In genomic region chr10:68135362-68135761, GRCh38 we compare ENCODE assay signal across 14 cellular contexts. TPM values are rescaled to one million over a fixed set of nuclear protein-coding genes. Genes with fewer than 3 reads are reported as not detected.
DNase-seq lines count a peak whose midpoint lies in the region; TF ChIP-seq lines count a peak whose summit lies in the region.
"Had no signal": no experiment of that assay in that cellular context is flagged by ENCODE, and none has a peak within 500 bp of the region (broad histone marks: within the 10 kb centered on the region; RNA-seq: fewer than 3 reads in every experiment).

No MANE protein-coding gene starts in this region.

- H3K79me2 ChIP-seq in GM23248 (ENCODE audit: insufficient read depth) (peaks cover 49% of the 10 kb centered on the region), smooth muscle cell (ENCODE audit: low read depth) (no peaks in the 10 kb centered on the region)

- peaks cover 71% of the 10 kb centered on the region for H3K4me1 ChIP-seq in GM23248 (ENCODE audit: insufficient read depth)
- peaks cover 6 to 17% of the 10 kb centered on the region in 2 donors for H3K4me1 ChIP-seq in adrenal gland (replicated peaks in 1 of 2)
- peaks cover 18% of the 10 kb centered on the region for H3K4me1 ChIP-seq in smooth muscle cell (ENCODE audit: low read depth)
- H3K4me1 ChIP-seq in endodermal cell (ENCODE audit: control insufficient read depth, insufficient read depth, low read length): no peaks in the 10 kb centered on the region

- H4K20me1 ChIP-seq in GM23248 (ENCODE audit: insufficient read depth): no peaks in the 10 kb centered on the region
- H4K20me1 ChIP-seq in smooth muscle cell (ENCODE audit: low read depth): no peaks in the 10 kb centered on the region

- TF ChIP-seq CTCF in adrenal gland (IDR thresholded peaks at IDR 0.05) (no peak), smooth muscle cell (IDR thresholded peaks at IDR 0.05; ENCODE audit: borderline replicate concordance, insufficient read depth, poor library complexity, severe bottlenecking) (no peak), endodermal cell (conservative IDR thresholded peaks at IDR 0.05) (no peak)

- H2AFZ ChIP-seq in GM23248: no peak overlapping the region
- H2AFZ ChIP-seq in smooth muscle cell (ENCODE audit: low read depth): no peak overlapping the region

- H3K4me2 ChIP-seq in GM23248 (ENCODE audit: unreplicated experiment) (peak overlapping the region; percentile 61), smooth muscle cell (peak overlapping the region; percentile 60)

- no peaks in the 10 kb centered on the region for H3K27me3 Mint-ChIP-seq in endodermal cell (ENCODE audit: insufficient read depth)
- H3K27me3 Mint-ChIP-seq: activated naive CD4-positive, alpha-beta T cell treated with anti-CD3 and anti-CD28 coated beads, Interleukin-2, amount 50 U/mL, for 24 hours had no signal

- intact Hi-C loops in adrenal gland (cut with DNase I): no loop called here

- H3K9me3 ChIP-seq in GM23248 (ENCODE audit: low read depth): no peaks in the 10 kb centered on the region
- no peaks in the 10 kb centered on the region for H3K9me3 ChIP-seq in adrenal gland (replicated peaks in 1 of 3)
- no peaks in the 10 kb centered on the region for H3K9me3 ChIP-seq in smooth muscle cell (replicated peaks; ENCODE audit: low read depth)
- no peaks in the 10 kb centered on the region for H3K9me3 ChIP-seq in endodermal cell (ENCODE audit: control insufficient read depth, low read length)

- no peaks in the 10 kb centered on the region for H3K9me2 ChIP-seq in GM23248 (ENCODE audit: insufficient read depth)

- H3K4me3 Mint-ChIP-seq in endodermal cell: no peak overlapping the region
- H3K4me3 Mint-ChIP-seq: activated CD4-positive, alpha-beta memory T cell treated with anti-CD3 and anti-CD28 coated beads, Interleukin-2, amount 10 ng/mL, durations not matched to agents 7 days and 5 days; activated naive CD4-positive, alpha-beta T cell treated with anti-CD3 and anti-CD28 coated beads, Interleukin-2, amount 50 U/mL, for 24 hours; immature natural killer cell; naive thymus-derived CD8-positive, alpha-beta T cell had no signal

- H3K9ac ChIP-seq in GM23248: peak overlapping the region; percentile 61
- H3K9ac ChIP-seq in smooth muscle cell (ENCODE audit: low read depth): peak overlapping the region; percentile 68
- no peak overlapping the region for H3K9ac ChIP-seq in endodermal cell (ENCODE audit: extremely low read depth, low read length, poor library complexity, severe bottlenecking)

- TF ChIP-seq POLR2A in adrenal gland (IDR thresholded peaks at IDR 0.05): no peak

- H3F3A ChIP-seq in GM23248 (ENCODE audit: insufficient read depth) (peaks cover 66% of the 10 kb centered on the region), smooth muscle cell (ENCODE audit: low read depth) (peaks cover 12% of the 10 kb centered on the region)

- no peaks in the 10 kb centered on the region for H3K36me3 Mint-ChIP-seq in endodermal cell (ENCODE audit: low read depth)
- H3K36me3 Mint-ChIP-seq: immature natural killer cell; naive thymus-derived CD8-positive, alpha-beta T cell had no signal

- H3K4me1 Mint-ChIP-seq in endodermal cell: peaks cover 7% of the 10 kb centered on the region
- H3K4me1 Mint-ChIP-seq: activated naive CD4-positive, alpha-beta T cell treated with anti-CD3 and anti-CD28 coated beads, Interleukin-2, amount 50 U/mL, for 24 hours; immature natural killer cell; naive thymus-derived CD8-positive, alpha-beta T cell had no signal

- H3K27me3 ChIP-seq in GM23248 (replicated peaks; ENCODE audit: insufficient read depth): no peaks in the 10 kb centered on the region
- H3K27me3 ChIP-seq in adrenal gland: no peaks in the 10 kb centered on the region
- H3K27me3 ChIP-seq in smooth muscle cell (ENCODE audit: low read depth): no peaks in the 10 kb centered on the region
- no peaks in the 10 kb centered on the region for H3K27me3 ChIP-seq in endodermal cell (ENCODE audit: control insufficient read depth, insufficient read depth, low read length, poor library complexity, severe bottlenecking)

- in situ Hi-C loops in GM23248 (cut with MboI): no loop called here

- no peaks in the 10 kb centered on the region for H3K9me3 Mint-ChIP-seq in endodermal cell
- H3K9me3 Mint-ChIP-seq: activated CD4-positive, alpha-beta memory T cell treated with anti-CD3 and anti-CD28 coated beads, Interleukin-2, amount 10 ng/mL, durations not matched to agents 7 days and 5 days; activated naive CD4-positive, alpha-beta T cell treated with anti-CD3 and anti-CD28 coated beads, Interleukin-2, amount 50 U/mL, for 24 hours; immature natural killer cell; naive thymus-derived CD8-positive, alpha-beta T cell had no signal

- WGBS in GM23248 (ENCODE audit: low coverage in 1 of 2, low lambda C conversion rate in 2 of 2, missing lambda C conversion rate in 2 of 2), 2 experiments: 0 to 13% methylated on average over 1 of the region's 1 CpG
- 84 to 95% (median 92%) methylated on average over 1 of the region's 1 CpG for WGBS in adrenal gland, 4 donors
- 95% methylated on average over 1 of the region's 1 CpG for WGBS in smooth muscle cell (ENCODE audit: low lambda C conversion rate)
- 89% methylated on average over 1 of the region's 1 CpG; no CpG with 5 or more reads in 1 of the 2 experiments for WGBS in endodermal cell (ENCODE audit: insufficient coverage in 1 of 2, insufficient read length in 1 of 2), 2 experiments

- peak overlapping the region; percentile 43 for H3K4me3 ChIP-seq in GM23248
- no peak overlapping the region for H3K4me3 ChIP-seq in adrenal gland
- H3K4me3 ChIP-seq in smooth muscle cell: no peak overlapping the region
- H3K4me3 ChIP-seq in endodermal cell (ENCODE audit: low read length): no peak overlapping the region

- peak; percentile 84 for DNase-seq in GM23248
- DNase-seq in adrenal gland: no peak
- peak; percentile 21 for DNase-seq in fibroblast of the conjunctiva (ENCODE audit: low read depth)
- DNase-seq in smooth muscle cell (lab: John Stamatoyannopoulos, UW; ENCODE audit: unreplicated experiment): no peak
- no peak for DNase-seq in DMS79 (lab: John Stamatoyannopoulos, UW)
- no peak for DNase-seq in T-helper 9 cell
- DNase-seq in SKM-1 (lab: John Stamatoyannopoulos, UW; ENCODE audit: unreplicated experiment): no peak
- DNase-seq in endodermal cell: no peak
- DNase-seq: activated CD4-positive, alpha-beta memory T cell treated with anti-CD3 and anti-CD28 coated beads, Interleukin-2, amount 10 ng/mL, durations not matched to agents 7 days and 5 days; immature natural killer cell; naive thymus-derived CD8-positive, alpha-beta T cell; stimulated activated CD4-positive, alpha-beta T cell treated with anti-CD3 and anti-CD28 coated beads, Interleukin-15, amount 100 ng/mL, for 24 hours had no signal

- no peaks in the 10 kb centered on the region for H3K36me3 ChIP-seq in GM23248 (ENCODE audit: low read depth)
- no peaks in the 10 kb centered on the region for H3K36me3 ChIP-seq in adrenal gland (replicated peaks in 1 of 2)
- no peaks in the 10 kb centered on the region for H3K36me3 ChIP-seq in smooth muscle cell (ENCODE audit: low read depth)
- H3K36me3 ChIP-seq in endodermal cell (ENCODE audit: control insufficient read depth, insufficient read depth, low read length): no peaks in the 10 kb centered on the region

- H3K27ac ChIP-seq in GM23248 (peak overlapping the region; percentile 96), adrenal gland (peak overlapping the region in 4 of 5 donors; percentile 34 to 89 (median 79)), smooth muscle cell (ENCODE audit: low read depth) (peak overlapping the region; percentile 96), endodermal cell (ENCODE audit: low read depth, low read length) (no peak overlapping the region)

- H3K27ac Mint-ChIP-seq in endodermal cell: no peak overlapping the region
- H3K27ac Mint-ChIP-seq: activated CD4-positive, alpha-beta memory T cell treated with anti-CD3 and anti-CD28 coated beads, Interleukin-2, amount 10 ng/mL, durations not matched to agents 7 days and 5 days; activated naive CD4-positive, alpha-beta T cell treated with anti-CD3 and anti-CD28 coated beads, Interleukin-2, amount 50 U/mL, for 24 hours; immature natural killer cell; naive thymus-derived CD8-positive, alpha-beta T cell had no signal

RNA-seq across cellular contexts. Expression of gene MYPN, which starts 26.1 kb away (rescaled TPM):
- 14.5 and 20.0 TPM in 2 replicates for total RNA-seq in GM23248 (2014; rRNA removed; shearing (Covaris generic))
- polyA plus RNA-seq in GM23248 (2016; fragmentation: Nextera tagmentation; extraction: Ambion mirVana) (8.8 and 9.2 TPM in 2 replicates), adrenal gland (under 1 TPM; 0.24 to 0.79 (median 0.34) TPM), smooth muscle cell (0.03 TPM in 1 of 2 replicates, not detected in the other)
- total RNA-seq in adrenal gland (1 to 10 TPM in 1 of 8 donors, under 1 TPM in 5, not detected in 2; 0.10 to 1.9 (median 0.28) TPM), smooth muscle cell (0.13 TPM in 1 of 2 replicates, not detected in the other), endodermal cell (not detected)
- not detected for polyA plus RNA-seq in endodermal cell (2013, experiment 1 of 2)
- polyA plus RNA-seq in endodermal cell (2013, experiment 2 of 2): not detected
- total RNA-seq: activated CD4-positive, alpha-beta memory T cell treated with anti-CD3 and anti-CD28 coated beads, Interleukin-2, amount 10 ng/mL, durations not matched to agents 7 days and 5 days; naive thymus-derived CD8-positive, alpha-beta T cell; T-helper 2 cell treated with Interferon-gamma antibody and Interleukin-4, amounts not matched to agents 100 ng/mL and 5 ng/mL, for 36 hours had no signal
- polyA plus RNA-seq: immature natural killer cell; naive thymus-derived CD8-positive, alpha-beta T cell had no signal

Comparison
In these comparisons a context has a peak if more than half of its experiments do, and no peak if none do; other contexts are left out.
1. DNase-seq: peak in GM23248 (single experiment) and fibroblast of the conjunctiva (single experiment); none in adrenal gland (0 of 7), smooth muscle cell (single experiment), DMS79 (single experiment), T-helper 9 cell (single experiment), SKM-1 (single experiment) and endodermal cell (single experiment).